1 cellular context compared by ENCODE assay signal in the genomic region with DNA sequence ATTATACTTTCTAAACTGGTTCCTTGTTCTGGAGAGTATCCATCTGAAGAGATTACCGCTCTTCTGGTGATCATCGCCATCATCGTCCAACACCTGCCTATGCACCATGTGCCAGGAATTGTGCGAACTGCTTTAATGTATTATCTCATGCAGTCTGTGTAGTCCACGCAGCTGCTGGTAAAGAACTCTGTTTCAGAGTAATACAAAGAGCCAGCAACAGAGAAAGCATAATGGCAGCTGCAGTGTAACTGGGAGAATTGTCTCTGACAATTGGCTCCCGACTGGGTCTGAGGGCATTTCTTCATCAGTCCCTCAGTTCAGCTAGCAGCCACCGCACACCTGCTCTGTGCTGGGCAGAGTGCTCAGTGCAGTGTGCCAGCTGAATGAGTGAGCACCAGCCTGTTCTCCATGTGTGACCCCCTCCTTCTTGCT.
TF ChIP-seq lines count a peak whose summit lies in the region.

No MANE protein-coding gene starts in this region.

TF ChIP-seq in H1, 55 proteins besides CTCF, POLR2A, EP300 and RAD21:
- TF ChIP-seq CREB1 (IDR thresholded peaks at IDR 0.05) = no peak
- no peak for TF ChIP-seq NANOG (IDR thresholded peaks at IDR 0.05; ENCODE audit: insufficient read depth, low read depth, low read length, poor library complexity, severe bottlenecking)
- TF ChIP-seq ASH2L (IDR thresholded peaks at IDR 0.05; ENCODE audit: low read length) = no peak
- no peak for TF ChIP-seq SIRT6 (IDR thresholded peaks at IDR 0.05; ENCODE audit: low read length)
- no peak for TF ChIP-seq KDM5A (IDR thresholded peaks at IDR 0.05; ENCODE audit: low read length)
- TF ChIP-seq BCL11A (IDR thresholded peaks at IDR 0.05; ENCODE audit: low read depth in 2 of 2, low read length in 2 of 2) = no peak
- TF ChIP-seq CBX8 (IDR thresholded peaks at IDR 0.05; ENCODE audit: borderline replicate concordance, low read depth, low read length) = no peak
- no peak for TF ChIP-seq HDAC2 (IDR thresholded peaks at IDR 0.05; ENCODE audit: borderline replicate concordance in 1 of 2, low read depth in 2 of 2, low read length in 2 of 2)
- no peak for TF ChIP-seq TAF7 (optimal IDR thresholded peaks at IDR 0.05; ENCODE audit: borderline replicate concordance, low read depth, low read length)
- no peak for TF ChIP-seq KDM1A (IDR thresholded peaks at IDR 0.05; ENCODE audit: borderline replicate concordance, low read length)
- TF ChIP-seq JUND (IDR thresholded peaks at IDR 0.05; ENCODE audit: low read length) = no peak
- TF ChIP-seq, protein P1, sequence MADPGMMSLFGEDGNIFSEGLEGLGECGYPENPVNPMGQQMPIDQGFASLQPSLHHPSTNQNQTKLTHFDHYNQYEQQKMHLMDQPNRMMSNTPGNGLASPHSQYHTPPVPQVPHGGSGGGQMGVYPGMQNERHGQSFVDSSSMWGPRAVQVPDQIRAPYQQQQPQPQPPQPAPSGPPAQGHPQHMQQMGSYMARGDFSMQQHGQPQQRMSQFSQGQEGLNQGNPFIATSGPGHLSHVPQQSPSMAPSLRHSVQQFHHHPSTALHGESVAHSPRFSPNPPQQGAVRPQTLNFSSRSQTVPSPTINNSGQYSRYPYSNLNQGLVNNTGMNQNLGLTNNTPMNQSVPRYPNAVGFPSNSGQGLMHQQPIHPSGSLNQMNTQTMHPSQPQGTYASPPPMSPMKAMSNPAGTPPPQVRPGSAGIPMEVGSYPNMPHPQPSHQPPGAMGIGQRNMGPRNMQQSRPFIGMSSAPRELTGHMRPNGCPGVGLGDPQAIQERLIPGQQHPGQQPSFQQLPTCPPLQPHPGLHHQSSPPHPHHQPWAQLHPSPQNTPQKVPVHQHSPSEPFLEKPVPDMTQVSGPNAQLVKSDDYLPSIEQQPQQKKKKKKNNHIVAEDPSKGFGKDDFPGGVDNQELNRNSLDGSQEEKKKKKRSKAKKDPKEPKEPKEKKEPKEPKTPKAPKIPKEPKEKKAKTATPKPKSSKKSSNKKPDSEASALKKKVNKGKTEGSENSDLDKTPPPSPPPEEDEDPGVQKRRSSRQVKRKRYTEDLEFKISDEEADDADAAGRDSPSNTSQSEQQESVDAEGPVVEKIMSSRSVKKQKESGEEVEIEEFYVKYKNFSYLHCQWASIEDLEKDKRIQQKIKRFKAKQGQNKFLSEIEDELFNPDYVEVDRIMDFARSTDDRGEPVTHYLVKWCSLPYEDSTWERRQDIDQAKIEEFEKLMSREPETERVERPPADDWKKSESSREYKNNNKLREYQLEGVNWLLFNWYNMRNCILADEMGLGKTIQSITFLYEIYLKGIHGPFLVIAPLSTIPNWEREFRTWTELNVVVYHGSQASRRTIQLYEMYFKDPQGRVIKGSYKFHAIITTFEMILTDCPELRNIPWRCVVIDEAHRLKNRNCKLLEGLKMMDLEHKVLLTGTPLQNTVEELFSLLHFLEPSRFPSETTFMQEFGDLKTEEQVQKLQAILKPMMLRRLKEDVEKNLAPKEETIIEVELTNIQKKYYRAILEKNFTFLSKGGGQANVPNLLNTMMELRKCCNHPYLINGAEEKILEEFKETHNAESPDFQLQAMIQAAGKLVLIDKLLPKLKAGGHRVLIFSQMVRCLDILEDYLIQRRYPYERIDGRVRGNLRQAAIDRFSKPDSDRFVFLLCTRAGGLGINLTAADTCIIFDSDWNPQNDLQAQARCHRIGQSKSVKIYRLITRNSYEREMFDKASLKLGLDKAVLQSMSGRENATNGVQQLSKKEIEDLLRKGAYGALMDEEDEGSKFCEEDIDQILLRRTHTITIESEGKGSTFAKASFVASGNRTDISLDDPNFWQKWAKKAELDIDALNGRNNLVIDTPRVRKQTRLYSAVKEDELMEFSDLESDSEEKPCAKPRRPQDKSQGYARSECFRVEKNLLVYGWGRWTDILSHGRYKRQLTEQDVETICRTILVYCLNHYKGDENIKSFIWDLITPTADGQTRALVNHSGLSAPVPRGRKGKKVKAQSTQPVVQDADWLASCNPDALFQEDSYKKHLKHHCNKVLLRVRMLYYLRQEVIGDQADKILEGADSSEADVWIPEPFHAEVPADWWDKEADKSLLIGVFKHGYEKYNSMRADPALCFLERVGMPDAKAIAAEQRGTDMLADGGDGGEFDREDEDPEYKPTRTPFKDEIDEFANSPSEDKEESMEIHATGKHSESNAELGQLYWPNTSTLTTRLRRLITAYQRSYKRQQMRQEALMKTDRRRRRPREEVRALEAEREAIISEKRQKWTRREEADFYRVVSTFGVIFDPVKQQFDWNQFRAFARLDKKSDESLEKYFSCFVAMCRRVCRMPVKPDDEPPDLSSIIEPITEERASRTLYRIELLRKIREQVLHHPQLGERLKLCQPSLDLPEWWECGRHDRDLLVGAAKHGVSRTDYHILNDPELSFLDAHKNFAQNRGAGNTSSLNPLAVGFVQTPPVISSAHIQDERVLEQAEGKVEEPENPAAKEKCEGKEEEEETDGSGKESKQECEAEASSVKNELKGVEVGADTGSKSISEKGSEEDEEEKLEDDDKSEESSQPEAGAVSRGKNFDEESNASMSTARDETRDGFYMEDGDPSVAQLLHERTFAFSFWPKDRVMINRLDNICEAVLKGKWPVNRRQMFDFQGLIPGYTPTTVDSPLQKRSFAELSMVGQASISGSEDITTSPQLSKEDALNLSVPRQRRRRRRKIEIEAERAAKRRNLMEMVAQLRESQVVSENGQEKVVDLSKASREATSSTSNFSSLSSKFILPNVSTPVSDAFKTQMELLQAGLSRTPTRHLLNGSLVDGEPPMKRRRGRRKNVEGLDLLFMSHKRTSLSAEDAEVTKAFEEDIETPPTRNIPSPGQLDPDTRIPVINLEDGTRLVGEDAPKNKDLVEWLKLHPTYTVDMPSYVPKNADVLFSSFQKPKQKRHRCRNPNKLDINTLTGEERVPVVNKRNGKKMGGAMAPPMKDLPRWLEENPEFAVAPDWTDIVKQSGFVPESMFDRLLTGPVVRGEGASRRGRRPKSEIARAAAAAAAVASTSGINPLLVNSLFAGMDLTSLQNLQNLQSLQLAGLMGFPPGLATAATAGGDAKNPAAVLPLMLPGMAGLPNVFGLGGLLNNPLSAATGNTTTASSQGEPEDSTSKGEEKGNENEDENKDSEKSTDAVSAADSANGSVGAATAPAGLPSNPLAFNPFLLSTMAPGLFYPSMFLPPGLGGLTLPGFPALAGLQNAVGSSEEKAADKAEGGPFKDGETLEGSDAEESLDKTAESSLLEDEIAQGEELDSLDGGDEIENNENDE (IDR thresholded peaks at IDR 0.05; ENCODE audit: insufficient replicate concordance, low read length) = no peak
- no peak for TF ChIP-seq EZH2 (IDR thresholded peaks at IDR 0.05; ENCODE audit: low read depth, low read length, severe bottlenecking)
